24 cellular contexts compared by ENCODE assay signal in genomic region chrX:47012131-47012530, GRCh38.
"Had no signal": no experiment of that assay in that cellular context is flagged by ENCODE, and none has a peak within 500 bp of the region (broad histone marks: within the 10 kb centered on the region; RNA-seq: fewer than 3 reads in every experiment).

No MANE protein-coding gene starts in this region.

- FAIRE-seq: urothelium cell line had no signal

- H3K36me3 ChIP-seq: stomach, suprapubic skin, thoracic aorta, thyroid gland, tibial artery, tibial nerve, transverse colon, upper lobe of left lung, upper lobe of right lung, uterus, vagina had no signal

- H3K27ac ChIP-seq: stomach, suprapubic skin, testis, thoracic aorta, thyroid gland, tibial artery, tibial nerve, transverse colon, upper lobe of left lung, upper lobe of right lung, uterus, vagina had no signal

- H3K27me3 ChIP-seq: stomach, suprapubic skin, testis, thyroid gland, tibial artery, tibial nerve, transverse colon, upper lobe of left lung, upper lobe of right lung, uterus, vagina had no signal

- H3K9me3 ChIP-seq: stomach, suprapubic skin, testis, thoracic aorta, thyroid gland, tibial nerve, transverse colon, upper lobe of left lung, upper lobe of right lung, uterus, vagina had no signal

- H3K4me1 ChIP-seq: stomach, suprapubic skin, testis, thyroid gland, tibial artery, tibial nerve, transverse colon, upper lobe of left lung, upper lobe of right lung, uterus, vagina had no signal

- DNase-seq: stimulated activated CD4-positive, alpha-beta T cell treated with anti-CD3 and anti-CD28 coated beads, Interleukin-2, amount 100 ng/mL, for 48 hours; stimulated activated CD4-positive, alpha-beta T cell treated with anti-CD3 and anti-CD28 coated beads, Interleukin-4, amount 100 ng/mL, for 1 hour; stimulated activated CD4-positive, alpha-beta T cell treated with anti-CD3 and anti-CD28 coated beads, Interleukin-4, amount 100 ng/mL, for 24 hours; stimulated activated CD4-positive, alpha-beta T cell treated with anti-CD3 and anti-CD28 coated beads, Interleukin-4, amount 100 ng/mL, for 4 hours; stimulated activated CD8-positive, alpha-beta memory T cell treated with anti-CD3 and anti-CD28 coated beads, Interleukin-4, amount 100 ng/mL, for 48 hours; stimulated activated naive B cell treated with anti-CD40 and anti-IgM and Interleukin-4, amounts not matched to agents 10 μg/mL and 1 μg/mL and 100 μg/mL, for 72 hours; stimulated activated naive CD4-positive, alpha-beta T cell; stimulated activated naive CD4-positive, alpha-beta T cell treated with Interleukin-2 at 50 U/mL for 16 hours; stimulated activated naive CD8-positive, alpha-beta T cell treated with anti-CD3 and anti-CD28 coated beads, Interleukin-15, amount 100 ng/mL, for 72 hours; stimulated activated naive CD8-positive, alpha-beta T cell treated with anti-CD3 and anti-CD28 coated beads, Interleukin-15, Interleukin-2, amounts not matched to agents 100 U/mL and 50 U/mL, for 24 hours; stomach; substantia nigra; testis; thyroid gland; tibial artery; transverse colon; upper lobe of left lung; upper lobe of right lung; uterus had no signal

- H3K4me3 ChIP-seq: stomach, suprapubic skin, testis, thoracic aorta, thyroid gland, tibial artery, tibial nerve, transverse colon, upper lobe of left lung, upper lobe of right lung, uterus, vagina had no signal
